ENCODE assay signal across 22 cellular contexts in the genomic region with DNA sequence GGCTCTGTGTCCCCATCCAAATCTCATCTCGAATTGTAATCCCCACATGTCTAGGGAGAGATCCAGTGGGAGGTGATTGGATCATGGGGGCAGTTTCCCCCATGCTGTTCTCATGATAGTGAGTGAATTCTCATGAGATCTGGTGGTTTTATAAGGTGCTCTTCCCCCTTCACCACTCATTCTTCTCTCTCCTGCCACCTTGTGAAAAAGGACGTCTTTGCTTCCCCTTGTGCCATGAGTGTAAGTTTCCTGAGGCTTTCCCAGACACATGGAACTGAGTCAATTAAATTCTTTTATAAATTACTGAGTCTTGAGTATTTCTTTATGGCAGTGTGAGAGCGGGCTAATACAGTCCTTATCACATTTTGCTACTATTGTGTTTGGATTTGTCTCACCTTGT.
"Had no signal": no experiment of that assay in that cellular context is flagged by ENCODE, and none has a peak within 500 bp of the region (broad histone marks: within the 10 kb centered on the region; RNA-seq: fewer than 3 reads in every experiment).

No MANE protein-coding gene starts in this region.

- H3K27me3 Mint-ChIP-seq: dendritic cell treated with granulocyte-macrophage colony-stimulating factor and Interleukin-4, amounts not matched to agents 40 ng/mL and 50 ng/mL, for 4 days; effector memory CD8-positive, alpha-beta T cell; stimulated activated naive B cell treated with anti-CD40 and anti-IgM and Interleukin-4, amounts not matched to agents 10 μg/mL and 1 μg/mL and 100 μg/mL, for 72 hours; stimulated activated naive CD8-positive, alpha-beta T cell treated with anti-CD3 and anti-CD28 coated beads, Interleukin-15, amount 100 ng/mL, for 72 hours had no signal

- H3K4me1 ChIP-seq: esophagus squamous epithelium, parathyroid adenoma, prostate gland, right lobe of liver, testis, tibial nerve had no signal

- H3K79me2 ChIP-seq: parathyroid adenoma had no signal

- H3K27me3 ChIP-seq: esophagus squamous epithelium, foreskin keratinocyte, right lobe of liver, testis, tibial nerve had no signal

- H3K9me3 Mint-ChIP-seq: dendritic cell treated with granulocyte-macrophage colony-stimulating factor and Interleukin-4, amounts not matched to agents 40 ng/mL and 50 ng/mL, for 4 days; effector memory CD8-positive, alpha-beta T cell; nephron had no signal

- H3K27ac Mint-ChIP-seq: dendritic cell treated with granulocyte-macrophage colony-stimulating factor and Interleukin-4, amounts not matched to agents 40 ng/mL and 50 ng/mL, for 4 days; effector memory CD8-positive, alpha-beta T cell; nephron; stimulated activated naive B cell treated with anti-CD40 and anti-IgM and Interleukin-4, amounts not matched to agents 10 μg/mL and 1 μg/mL and 100 μg/mL, for 72 hours; stimulated activated naive CD8-positive, alpha-beta T cell treated with anti-CD3 and anti-CD28 coated beads, Interleukin-15, amount 100 ng/mL, for 72 hours had no signal

- H3K9ac ChIP-seq: parathyroid adenoma had no signal

- H3K4me3 ChIP-seq: esophagus squamous epithelium, lung, prostate gland, right lobe of liver, testis, tibial nerve had no signal

- H3K4me1 Mint-ChIP-seq: nephron had no signal

- H3K9me3 ChIP-seq: esophagus squamous epithelium, prostate gland, right lobe of liver, testis, tibial nerve had no signal

- DNase-seq: effector memory CD8-positive, alpha-beta T cell; esophagus squamous epithelium; foreskin keratinocyte; kidney; left colon; left ventricle myocardium superior; mesenchymal stem cell; naive B cell; occipital lobe; right lobe of liver; stimulated activated CD4-positive, alpha-beta T cell treated with anti-CD3 and anti-CD28 coated beads, Interleukin-15, amount 100 ng/mL, for 24 hours; stimulated activated CD4-positive, alpha-beta T cell treated with anti-CD3 and anti-CD28 coated beads, Interleukin-1b, Interleukin-23, amount 100 ng/mL, for 48 hours; stimulated activated CD4-positive, alpha-beta T cell treated with anti-CD3 and anti-CD28 coated beads, Interleukin-4, amount 100 ng/mL, for 4 hours; stimulated activated naive B cell treated with anti-CD40 and anti-IgM and Interleukin-4, amounts not matched to agents 10 μg/mL and 1 μg/mL and 100 μg/mL, for 72 hours; stimulated activated naive CD8-positive, alpha-beta T cell treated with anti-CD3 and anti-CD28 coated beads, Interleukin-15, amount 100 ng/mL, for 72 hours; testis had no signal

- H3K36me3 ChIP-seq: esophagus squamous epithelium, prostate gland, right lobe of liver, tibial nerve had no signal

- H3K36me3 Mint-ChIP-seq: stimulated activated naive B cell treated with anti-CD40 and anti-IgM and Interleukin-4, amounts not matched to agents 10 μg/mL and 1 μg/mL and 100 μg/mL, for 72 hours had no signal

- H2AFZ ChIP-seq: parathyroid adenoma had no signal

- ATAC-seq: effector memory CD8-positive, alpha-beta T cell; foreskin keratinocyte; left colon; left ventricle myocardium superior; right lobe of liver; stimulated activated naive B cell treated with anti-CD40 and anti-IgM and Interleukin-4, amounts not matched to agents 10 μg/mL and 1 μg/mL and 100 μg/mL, for 72 hours; stimulated activated naive CD8-positive, alpha-beta T cell treated with anti-CD3 and anti-CD28 coated beads, Interleukin-15, amount 100 ng/mL, for 72 hours had no signal

- H3K4me3 Mint-ChIP-seq: dendritic cell treated with granulocyte-macrophage colony-stimulating factor and Interleukin-4, amounts not matched to agents 40 ng/mL and 50 ng/mL, for 4 days; effector memory CD8-positive, alpha-beta T cell; nephron; stimulated activated naive B cell treated with anti-CD40 and anti-IgM and Interleukin-4, amounts not matched to agents 10 μg/mL and 1 μg/mL and 100 μg/mL, for 72 hours; stimulated activated naive CD8-positive, alpha-beta T cell treated with anti-CD3 and anti-CD28 coated beads, Interleukin-15, amount 100 ng/mL, for 72 hours had no signal

- H3K27ac ChIP-seq: esophagus squamous epithelium, foreskin keratinocyte, parathyroid adenoma, prostate gland, right lobe of liver, testis, tibial nerve had no signal
